ENCODE assay signal across 1 cellular context in genomic region chr22:42443240-42444059, GRCh38.
TF ChIP-seq lines count a peak whose summit lies in the region.

No MANE protein-coding gene starts in this region.

TF ChIP-seq in HEK293, 187 proteins besides CTCF, POLR2A, EP300 and RAD21 (continued from another document):
- TF ChIP-seq, protein P1, sequence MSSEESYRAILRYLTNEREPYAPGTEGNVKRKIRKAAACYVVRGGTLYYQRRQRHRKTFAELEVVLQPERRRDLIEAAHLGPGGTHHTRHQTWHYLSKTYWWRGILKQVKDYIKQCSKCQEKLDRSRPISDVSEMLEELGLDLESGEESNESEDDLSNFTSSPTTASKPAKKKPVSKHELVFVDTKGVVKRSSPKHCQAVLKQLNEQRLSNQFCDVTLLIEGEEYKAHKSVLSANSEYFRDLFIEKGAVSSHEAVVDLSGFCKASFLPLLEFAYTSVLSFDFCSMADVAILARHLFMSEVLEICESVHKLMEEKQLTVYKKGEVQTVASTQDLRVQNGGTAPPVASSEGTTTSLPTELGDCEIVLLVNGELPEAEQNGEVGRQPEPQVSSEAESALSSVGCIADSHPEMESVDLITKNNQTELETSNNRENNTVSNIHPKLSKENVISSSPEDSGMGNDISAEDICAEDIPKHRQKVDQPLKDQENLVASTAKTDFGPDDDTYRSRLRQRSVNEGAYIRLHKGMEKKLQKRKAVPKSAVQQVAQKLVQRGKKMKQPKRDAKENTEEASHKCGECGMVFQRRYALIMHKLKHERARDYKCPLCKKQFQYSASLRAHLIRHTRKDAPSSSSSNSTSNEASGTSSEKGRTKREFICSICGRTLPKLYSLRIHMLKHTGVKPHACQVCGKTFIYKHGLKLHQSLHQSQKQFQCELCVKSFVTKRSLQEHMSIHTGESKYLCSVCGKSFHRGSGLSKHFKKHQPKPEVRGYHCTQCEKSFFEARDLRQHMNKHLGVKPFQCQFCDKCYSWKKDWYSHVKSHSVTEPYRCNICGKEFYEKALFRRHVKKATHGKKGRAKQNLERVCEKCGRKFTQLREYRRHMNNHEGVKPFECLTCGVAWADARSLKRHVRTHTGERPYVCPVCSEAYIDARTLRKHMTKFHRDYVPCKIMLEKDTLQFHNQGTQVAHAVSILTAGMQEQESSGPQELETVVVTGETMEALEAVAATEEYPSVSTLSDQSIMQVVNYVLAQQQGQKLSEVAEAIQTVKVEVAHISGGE (tag by site-specific recombination; conservative IDR thresholded peaks at IDR 0.05; ENCODE audit: low read depth), result no peak
- TF ChIP-seq ZNF132 (tag by site-specific recombination; IDR thresholded peaks at IDR 0.05; ENCODE audit: borderline replicate concordance) (no peak), ZIC2 (tag by site-specific recombination; IDR thresholded peaks at IDR 0.05) (no peak), HOXC10 (CRISPR knock-in tag; IDR thresholded peaks at IDR 0.05) (no peak), ZNF791 (tag by site-specific recombination; IDR thresholded peaks at IDR 0.05) (no peak), ZFHX2 (tag by site-specific recombination; conservative IDR thresholded peaks at IDR 0.05) (no peak)
